Comparison of ENCODE assay signal across 8 cellular contexts in the genomic region with DNA sequence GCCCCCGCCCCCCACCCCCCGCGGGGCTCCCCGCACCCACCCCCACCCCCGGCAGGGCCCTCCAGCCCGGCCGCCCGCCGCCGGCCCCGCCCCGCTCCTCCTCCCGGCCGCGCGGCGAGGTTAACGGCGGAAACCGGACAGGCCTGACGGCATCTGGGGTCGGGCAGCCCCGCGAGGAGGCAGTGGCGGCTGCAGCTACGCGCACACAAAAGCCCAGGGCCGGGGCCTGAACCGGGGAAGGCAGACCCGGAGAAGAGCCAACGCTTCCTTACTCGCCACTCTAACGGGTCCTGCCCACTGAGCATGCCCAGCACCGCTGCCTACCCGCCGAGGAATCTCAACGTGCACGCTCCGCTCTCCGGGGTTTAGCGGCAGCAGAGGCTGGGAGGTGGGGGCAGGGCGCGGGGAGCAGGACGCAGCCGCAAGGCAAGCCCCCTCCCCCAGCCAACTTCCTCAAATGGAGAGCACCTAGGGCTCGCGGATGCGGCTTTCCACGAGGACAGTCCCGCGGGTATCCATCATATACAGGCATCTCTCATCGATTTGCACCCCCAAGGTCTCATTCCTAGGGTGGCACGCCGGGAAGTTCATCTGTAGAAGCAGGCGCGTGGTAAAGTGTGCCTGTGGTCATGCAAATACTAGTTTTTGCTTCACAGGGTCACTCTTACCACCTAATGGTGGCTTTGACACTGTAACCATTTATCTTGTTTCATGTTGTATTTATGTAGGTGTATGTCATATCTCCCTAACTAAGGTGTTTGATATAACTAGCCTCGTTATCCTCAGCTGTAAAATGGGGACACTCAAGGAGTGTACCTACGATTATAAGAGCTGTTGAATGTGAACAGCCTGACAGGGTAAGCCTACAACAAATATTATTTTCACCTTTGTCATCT. TPM values are rescaled to one million over a fixed set of nuclear protein-coding genes. Genes with fewer than 3 reads are reported as not detected.
DNase-seq lines count a peak whose midpoint lies in the region; ATAC-seq and TF ChIP-seq lines count a peak whose summit lies in the region.

A gene (minus strand): TSS at position 339 of the 896 bp plus-strand sequence. CDS start 761 bp downstream, outside the sequence.

- peaks cover 11% of the 10 kb centered on the region for H3K36me3 Mint-ChIP-seq in activated CD4-positive, alpha-beta T cell treated with anti-CD3 and anti-CD28 coated beads for 36 hours (ENCODE audit: low read depth)

- peak within 1 kb of the TSS; percentile 94 for H3K4me3 Mint-ChIP-seq in activated CD4-positive, alpha-beta T cell treated with anti-CD3 and anti-CD28 coated beads for 36 hours

- H3K9me3 ChIP-seq in BLaER1 = no peaks in the 10 kb centered on the region

- H3K4me1 ChIP-seq in BLaER1 = peaks cover 29% of the 10 kb centered on the region

- H3K27me3 Mint-ChIP-seq in activated CD4-positive, alpha-beta T cell treated with anti-CD3 and anti-CD28 coated beads for 36 hours = no peaks in the 10 kb centered on the region

- H3K9me3 Mint-ChIP-seq in activated CD4-positive, alpha-beta T cell treated with anti-CD3 and anti-CD28 coated beads for 36 hours (ENCODE audit: low read depth) = no peaks in the 10 kb centered on the region

- peaks cover 40% of the 10 kb centered on the region for H4K20me1 ChIP-seq in BLaER1

- peak within 1 kb of the TSS; percentile 96 for H3K27ac ChIP-seq in BLaER1

- peak within 1 kb of the TSS; percentile 98 for H3K27ac Mint-ChIP-seq in activated CD4-positive, alpha-beta T cell treated with anti-CD3 and anti-CD28 coated beads for 36 hours

- CTCF ChIA-PET in activated CD4-positive, alpha-beta T cell treated with anti-CD3 and anti-CD28 coated beads for 36 hours (lab: Charles Lee) = interaction anchor here (0.8 to 1.1 kb wide), 2 partner anchors 29 to 89 kb away, joined by 3 read pairs; a partner anchor contains a TSS

- intact Hi-C loops in activated CD4-positive, alpha-beta T cell treated with anti-CD3 and anti-CD28 coated beads for 36 hours (cut with DNase I, micrococcal nuclease) = loop anchor here (1.0 to 5.0 kb wide), 7 partner anchors 28 to 616 kb away; a partner anchor contains a TSS

- H3K4me1 Mint-ChIP-seq in activated CD4-positive, alpha-beta T cell treated with anti-CD3 and anti-CD28 coated beads for 36 hours = peaks cover 32% of the 10 kb centered on the region

- POLR2A ChIA-PET in activated CD4-positive, alpha-beta T cell treated with anti-CD3 and anti-CD28 coated beads for 36 hours (lab: Charles Lee) = interaction anchor here (0.5 to 1.6 kb wide), 3 partner anchors 17 to 155 kb away, joined by 3 to 7 read pairs (median 7); a partner anchor contains a TSS

- peak; percentile 5 for TF ChIP-seq CTCF in choroid plexus epithelial cell (conservative IDR thresholded peaks at IDR 0.05; ENCODE audit: low read depth, low read length)

- H3K9ac ChIP-seq in BLaER1 = peak within 1 kb of the TSS; percentile 98

- H3K4me3 ChIP-seq in BLaER1 (peak within 1 kb of the TSS; percentile 100), choroid plexus epithelial cell (ENCODE audit: low read depth, low read length) (peak within 1 kb of the TSS; percentile 87)

- peak; percentile 90 for DNase-seq in GM19240 (ENCODE audit: insufficient read length, low spot score)
- peak; percentile 93 to 97 for DNase-seq in NCI-H524 (lab: John Stamatoyannopoulos, UW)
- peak; percentile 97 for DNase-seq in activated CD4-positive, alpha-beta T cell treated with anti-CD3 and anti-CD28 coated beads for 36 hours
- DNase-seq in choroid plexus epithelial cell (ENCODE audit: low read depth) = peak; percentile 94
- peak; percentile 84 for DNase-seq in kidney glomerular epithelial cell (lab: John Stamatoyannopoulos, UW)
- peak; percentile 90 to 93 for DNase-seq in stimulated activated CD4-positive, alpha-beta T cell treated with anti-CD3 and anti-CD28 coated beads, Interleukin-15, amount 100 ng/mL, for 48 hours (ENCODE audit: low read depth in 2 of 2)

- H3K27me3 ChIP-seq in BLaER1 = no peaks in the 10 kb centered on the region

- peak; percentile 55 for ATAC-seq in HG03457 (IDR thresholded peaks at IDR 0.05; ENCODE audit: unreplicated experiment)
- peak; percentile 82 for ATAC-seq in activated CD4-positive, alpha-beta T cell treated with anti-CD3 and anti-CD28 coated beads for 36 hours

- 0 out of 2 replicates have a peak, but pooled peaks cover 6% of the 10 kb centered on the region for H3K36me3 ChIP-seq in BLaER1

- peak within 1 kb of the TSS; percentile 81 for H3K4me2 ChIP-seq in BLaER1

RNA-seq across cellular contexts. Expression of the gene that starts here (rescaled TPM):
- 10 to 100 TPM; 49.8 to 53.5 TPM for total RNA-seq in activated CD4-positive, alpha-beta T cell treated with anti-CD3 and anti-CD28 coated beads for 36 hours

Comparison
In these comparisons a context has a peak if more than half of its experiments do, and no peak if none do; other contexts are left out.
1. Peak in every context shown above with its lines: DNase-seq, ATAC-seq, H3K4me3 ChIP-seq and H3K27ac ChIP-seq.